ENCODE assay signal across 4 cellular contexts in genomic region chr21:10638144-10638543, GRCh38.
DNase-seq lines count a peak whose midpoint lies in the region; FAIRE-seq and TF ChIP-seq lines count a peak whose summit lies in the region.
"Not testable (repeated sequence)": the region's sequence is repeated elsewhere in the genome, so short reads cannot be mapped to it uniquely, and the experiment has no call there.

No MANE protein-coding gene starts in this region.

- H3K23me2 ChIP-seq in H9 (ENCODE audit: insufficient read length, low read depth, low read length, poor library complexity, severe bottlenecking), result not testable (repeated sequence)

- not testable (repeated sequence) for H2BK5ac ChIP-seq in H9 (ENCODE audit: insufficient read length, low read length)

- peaks cover 72% of the 10 kb centered on the region for H3K9me3 ChIP-seq in H9 (ENCODE audit: control insufficient read depth, low read depth, low read length)
- H3K9me3 ChIP-seq in kidney (ENCODE audit: control insufficient read depth in 1 of 2, low read length in 2 of 2), result peaks cover 5 to 21% of the 10 kb centered on the region in 2 donors

- H2AFZ ChIP-seq in H9 (ENCODE audit: low read length), result not testable (repeated sequence)

- H3K27ac ChIP-seq in H9 (ENCODE audit: insufficient read length, low read depth, low read length); kidney (ENCODE audit: low read depth in 2 of 2, low read length in 2 of 2): not testable (repeated sequence)

- not testable (repeated sequence) for H3K36me3 Mint-ChIP-seq in H9 (ENCODE audit: insufficient read depth in 1 of 3, low read depth in 3 of 3); chondrocyte (ENCODE audit: low read depth)

- not testable (repeated sequence) for H2BK15ac ChIP-seq in H9 (ENCODE audit: low read depth, low read length)

- not testable (repeated sequence) for H3K4ac ChIP-seq in H9 (ENCODE audit: low read depth, low read length)

- H4K91ac ChIP-seq in H9 (ENCODE audit: insufficient read length, low read depth, low read length), result not testable (repeated sequence)

- no CpG with 5 or more reads among the region's 9 CpGs for WGBS in H9 (ENCODE audit: extremely low coverage, insufficient read length, low lambda C conversion rate)

- not testable (repeated sequence) for H2BK20ac ChIP-seq in H9 (ENCODE audit: low read depth, low read length, poor library complexity, severe bottlenecking)

- H3K9ac ChIP-seq in H9 (ENCODE audit: extremely low read depth, insufficient read length, low read length); kidney (ENCODE audit: low read length in 2 of 2): not testable (repeated sequence)

- not testable (repeated sequence) for H3K23ac ChIP-seq in H9 (ENCODE audit: insufficient read length, low read depth, low read length)

- not testable (repeated sequence) for H3K79me2 ChIP-seq in H9 (ENCODE audit: insufficient read depth, low read length)

- intact Hi-C loops in kidney (cut with DNase I); posterior vena cava (cut with DNase I): not testable (repeated sequence)

- H4K20me1 ChIP-seq in H9 (ENCODE audit: control insufficient read depth, insufficient read depth, insufficient read length), result not testable (repeated sequence)

- H2BK120ac ChIP-seq in H9 (ENCODE audit: low read depth, low read length, poor library complexity, severe bottlenecking), result peak overlapping the region; percentile 19

- not testable (repeated sequence) for H4K5ac ChIP-seq in H9 (ENCODE audit: insufficient read length, low read depth, low read length)

- not testable (repeated sequence) for H3K18ac ChIP-seq in H9 (ENCODE audit: insufficient read length, low read depth, low read length)

- H2AK5ac ChIP-seq in H9 (ENCODE audit: insufficient read length, low read length), result not testable (repeated sequence)

- not testable (repeated sequence) for H3K14ac ChIP-seq in H9 (ENCODE audit: insufficient read depth, low read length)

- not testable (repeated sequence) for H3K27ac Mint-ChIP-seq in H9; chondrocyte (ENCODE audit: unreplicated experiment)

- not testable (repeated sequence) for FAIRE-seq in kidney (lab: Jason Lieb, UNC)

- H2BK12ac ChIP-seq in H9 (ENCODE audit: insufficient read length, low read depth, low read length), result not testable (repeated sequence)

- H3K4me1 ChIP-seq in H9 (ENCODE audit: insufficient read depth, low read length); kidney (ENCODE audit: control insufficient read depth in 1 of 2, insufficient read depth in 1 of 2, low read depth in 1 of 2, low read length in 2 of 2): not testable (repeated sequence)

- not testable (repeated sequence) for H3K79me1 ChIP-seq in H9 (ENCODE audit: insufficient read depth, low read depth, low read length, poor library complexity, severe bottlenecking)

- not testable (repeated sequence) for TF ChIP-seq CTCF in H9 (conservative IDR thresholded peaks at IDR 0.05); chondrocyte (IDR thresholded peaks at IDR 0.05); kidney (IDR thresholded peaks at IDR 0.05; ENCODE audit: borderline replicate concordance, extremely low read depth, insufficient read depth)

- not testable (repeated sequence) for H3K4me3 Mint-ChIP-seq in H9; chondrocyte (ENCODE audit: unreplicated experiment)

- DNase-seq in H9, result not testable (repeated sequence)
- DNase-seq in chondrocyte (ENCODE audit: low spot score), result peak; percentile 92
- peak; percentile 65 for DNase-seq in kidney
- DNase-seq in posterior vena cava (ENCODE audit: low spot score), result peak; percentile 83

- not testable (repeated sequence) for H3K4me3 ChIP-seq in kidney (ENCODE audit: low read length in 2 of 2)

- H4K8ac ChIP-seq in H9 (replicated peaks; ENCODE audit: insufficient read length, low read depth, low read length), result not testable (repeated sequence)

- H3K27me3 ChIP-seq in H9 (ENCODE audit: insufficient read depth, low read length), result not testable (repeated sequence)

- H3K36me3 ChIP-seq in kidney (ENCODE audit: control insufficient read depth in 1 of 2, insufficient read depth in 2 of 2, low read length in 2 of 2), result not testable (repeated sequence)

- not testable (repeated sequence) for H3T11ph ChIP-seq in H9 (ENCODE audit: low read length)

- not testable (repeated sequence) for H3K9me3 Mint-ChIP-seq in H9; chondrocyte (ENCODE audit: low read depth)

- not testable (repeated sequence) for H3K4me2 ChIP-seq in H9 (ENCODE audit: insufficient read depth, insufficient read length, low read length)

- not testable (repeated sequence) for H3K56ac ChIP-seq in H9 (ENCODE audit: insufficient read length, low read depth, low read length)

- not testable (repeated sequence) for H3K4me1 Mint-ChIP-seq in H9; chondrocyte (ENCODE audit: low read depth)

- not testable (repeated sequence) for H3K27me3 Mint-ChIP-seq in H9 (ENCODE audit: low read depth); chondrocyte (ENCODE audit: low read depth)
